In the genomic region with DNA sequence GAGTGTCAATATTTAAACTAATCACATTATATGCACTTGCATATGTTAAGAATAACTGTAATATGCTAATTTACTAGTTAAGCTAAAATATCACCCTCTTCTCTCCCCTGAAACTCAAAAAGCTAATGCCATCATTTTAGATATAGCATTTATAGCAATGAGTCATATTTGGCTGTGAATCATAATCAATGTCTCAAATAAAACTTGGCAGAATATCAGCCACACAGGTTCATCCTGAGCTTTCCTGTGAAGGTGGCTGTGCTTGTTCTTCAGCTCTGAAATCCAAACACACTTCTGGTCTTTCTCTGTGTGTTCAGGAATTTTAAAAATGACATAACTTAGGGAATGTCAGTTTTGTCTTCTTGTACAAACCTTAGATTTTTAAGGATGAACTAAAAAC, we compare ENCODE assay signal across 3 cellular contexts.
TF ChIP-seq lines count a peak whose summit lies in the region.

No MANE protein-coding gene starts in this region.

TF ChIP-seq in liver, 16 proteins besides CTCF, POLR2A, EP300 and RAD21:
- TF ChIP-seq HNF4G (IDR thresholded peaks at IDR 0.05) (no peak), JUND (IDR thresholded peaks at IDR 0.05) (peak; percentile 26 to 84)

TF ChIP-seq in HepG2, 621 proteins besides CTCF, POLR2A, EP300 and RAD21:
- no peak for TF ChIP-seq ZXDC (CRISPR knock-in tag; IDR thresholded peaks at IDR 0.05)
- TF ChIP-seq, protein P1, sequence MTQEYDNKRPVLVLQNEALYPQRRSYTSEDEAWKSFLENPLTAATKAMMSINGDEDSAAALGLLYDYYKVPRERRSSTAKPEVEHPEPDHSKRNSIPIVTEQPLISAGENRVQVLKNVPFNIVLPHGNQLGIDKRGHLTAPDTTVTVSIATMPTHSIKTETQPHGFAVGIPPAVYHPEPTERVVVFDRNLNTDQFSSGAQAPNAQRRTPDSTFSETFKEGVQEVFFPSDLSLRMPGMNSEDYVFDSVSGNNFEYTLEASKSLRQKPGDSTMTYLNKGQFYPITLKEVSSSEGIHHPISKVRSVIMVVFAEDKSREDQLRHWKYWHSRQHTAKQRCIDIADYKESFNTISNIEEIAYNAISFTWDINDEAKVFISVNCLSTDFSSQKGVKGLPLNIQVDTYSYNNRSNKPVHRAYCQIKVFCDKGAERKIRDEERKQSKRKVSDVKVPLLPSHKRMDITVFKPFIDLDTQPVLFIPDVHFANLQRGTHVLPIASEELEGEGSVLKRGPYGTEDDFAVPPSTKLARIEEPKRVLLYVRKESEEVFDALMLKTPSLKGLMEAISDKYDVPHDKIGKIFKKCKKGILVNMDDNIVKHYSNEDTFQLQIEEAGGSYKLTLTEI (CRISPR knock-in tag; conservative IDR thresholded peaks at IDR 0.05), result no peak
- no peak for TF ChIP-seq U2AF2 (IDR thresholded peaks at IDR 0.05; ENCODE audit: low read depth, low read length)
- TF ChIP-seq MEIS1 (CRISPR knock-in tag; IDR thresholded peaks at IDR 0.05; ENCODE audit: borderline replicate concordance), result no peak
- no peak for TF ChIP-seq ZNF773 (CRISPR knock-in tag; IDR thresholded peaks at IDR 0.05; ENCODE audit: borderline replicate concordance)
- TF ChIP-seq, protein P2, sequence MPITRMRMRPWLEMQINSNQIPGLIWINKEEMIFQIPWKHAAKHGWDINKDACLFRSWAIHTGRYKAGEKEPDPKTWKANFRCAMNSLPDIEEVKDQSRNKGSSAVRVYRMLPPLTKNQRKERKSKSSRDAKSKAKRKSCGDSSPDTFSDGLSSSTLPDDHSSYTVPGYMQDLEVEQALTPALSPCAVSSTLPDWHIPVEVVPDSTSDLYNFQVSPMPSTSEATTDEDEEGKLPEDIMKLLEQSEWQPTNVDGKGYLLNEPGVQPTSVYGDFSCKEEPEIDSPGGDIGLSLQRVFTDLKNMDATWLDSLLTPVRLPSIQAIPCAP (CRISPR knock-in tag; IDR thresholded peaks at IDR 0.05; ENCODE audit: low read depth), result no peak
- TF ChIP-seq BCL6 (CRISPR knock-in tag; IDR thresholded peaks at IDR 0.05), result no peak
- TF ChIP-seq KDM3A (CRISPR knock-in tag; IDR thresholded peaks at IDR 0.05; ENCODE audit: low read depth), result no peak
- TF ChIP-seq TARDBP (CRISPR knock-in tag; IDR thresholded peaks at IDR 0.05), result no peak

TF ChIP-seq in SK-N-SH, 30 proteins besides CTCF, POLR2A, EP300 and RAD21:
- TF ChIP-seq, protein P3, sequence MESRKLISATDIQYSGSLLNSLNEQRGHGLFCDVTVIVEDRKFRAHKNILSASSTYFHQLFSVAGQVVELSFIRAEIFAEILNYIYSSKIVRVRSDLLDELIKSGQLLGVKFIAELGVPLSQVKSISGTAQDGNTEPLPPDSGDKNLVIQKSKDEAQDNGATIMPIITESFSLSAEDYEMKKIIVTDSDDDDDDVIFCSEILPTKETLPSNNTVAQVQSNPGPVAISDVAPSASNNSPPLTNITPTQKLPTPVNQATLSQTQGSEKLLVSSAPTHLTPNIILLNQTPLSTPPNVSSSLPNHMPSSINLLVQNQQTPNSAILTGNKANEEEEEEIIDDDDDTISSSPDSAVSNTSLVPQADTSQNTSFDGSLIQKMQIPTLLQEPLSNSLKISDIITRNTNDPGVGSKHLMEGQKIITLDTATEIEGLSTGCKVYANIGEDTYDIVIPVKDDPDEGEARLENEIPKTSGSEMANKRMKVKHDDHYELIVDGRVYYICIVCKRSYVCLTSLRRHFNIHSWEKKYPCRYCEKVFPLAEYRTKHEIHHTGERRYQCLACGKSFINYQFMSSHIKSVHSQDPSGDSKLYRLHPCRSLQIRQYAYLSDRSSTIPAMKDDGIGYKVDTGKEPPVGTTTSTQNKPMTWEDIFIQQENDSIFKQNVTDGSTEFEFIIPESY (IDR thresholded peaks at IDR 0.05; ENCODE audit: borderline replicate concordance, low read depth), result no peak
- TF ChIP-seq REST (IDR thresholded peaks at IDR 0.05; ENCODE audit: low read depth, low read length) (no peak), EZH2phosphoT487 (IDR thresholded peaks at IDR 0.05; ENCODE audit: borderline replicate concordance, low read depth) (no peak), SIN3A (IDR thresholded peaks at IDR 0.05; ENCODE audit: borderline replicate concordance, low read depth, low read length) (no peak), MEF2A (IDR thresholded peaks at IDR 0.05; ENCODE audit: borderline replicate concordance, low read depth) (no peak), IRF3 (IDR thresholded peaks at IDR 0.05; ENCODE audit: low read depth, low read length) (no peak), JUND (IDR thresholded peaks at IDR 0.05) (peak; percentile 41; the same call in 1 of the 2 replicates), NRF1 (IDR thresholded peaks at IDR 0.05; ENCODE audit: low read depth, low read length) (no peak), GATA2 (CRISPR knock-in tag; IDR thresholded peaks at IDR 0.05) (no peak), GABPA (IDR thresholded peaks at IDR 0.05; ENCODE audit: low read depth) (no peak), TCF12 (IDR thresholded peaks at IDR 0.05) (0 out of 2 replicates have a peak, but pooled peaks have one; percentile 15), YY1 (IDR thresholded peaks at IDR 0.05; ENCODE audit: low read depth) (no peak), NFIC (IDR thresholded peaks at IDR 0.05; ENCODE audit: borderline replicate concordance) (peak; percentile 38; the same call in 1 of the 2 replicates), FOSL2 (IDR thresholded peaks at IDR 0.05; ENCODE audit: borderline replicate concordance, low read depth) (peak; percentile 51; the same call in 1 of the 2 replicates), MAX (IDR thresholded peaks at IDR 0.05; ENCODE audit: low read depth) (no peak), RFX5 (IDR thresholded peaks at IDR 0.05; ENCODE audit: low read length) (no peak), FOXJ3 (CRISPR knock-in tag; IDR thresholded peaks at IDR 0.05) (no peak), FOXM1 (IDR thresholded peaks at IDR 0.05; ENCODE audit: low read depth) (no peak), TAF1 (IDR thresholded peaks at IDR 0.05; ENCODE audit: borderline replicate concordance, low read depth, low read length) (no peak), SMC3 (IDR thresholded peaks at IDR 0.05; ENCODE audit: low read depth, low read length) (no peak), MXI1 (IDR thresholded peaks at IDR 0.05; ENCODE audit: low read depth, low read length) (no peak), RCOR1 (IDR thresholded peaks at IDR 0.05; ENCODE audit: low read length) (no peak), ELF1 (IDR thresholded peaks at IDR 0.05) (no peak), TEAD4 (IDR thresholded peaks at IDR 0.05; ENCODE audit: borderline replicate concordance, insufficient read depth) (no peak), RXRA (IDR thresholded peaks at IDR 0.05; ENCODE audit: borderline replicate concordance, low read depth) (no peak), CHD2 (IDR thresholded peaks at IDR 0.05; ENCODE audit: low read length, partially characterized antibody) (no peak), POLR2AphosphoS5 (IDR thresholded peaks at IDR 0.05; ENCODE audit: low read depth, low read length) (no peak)
- TF ChIP-seq, protein P4, sequence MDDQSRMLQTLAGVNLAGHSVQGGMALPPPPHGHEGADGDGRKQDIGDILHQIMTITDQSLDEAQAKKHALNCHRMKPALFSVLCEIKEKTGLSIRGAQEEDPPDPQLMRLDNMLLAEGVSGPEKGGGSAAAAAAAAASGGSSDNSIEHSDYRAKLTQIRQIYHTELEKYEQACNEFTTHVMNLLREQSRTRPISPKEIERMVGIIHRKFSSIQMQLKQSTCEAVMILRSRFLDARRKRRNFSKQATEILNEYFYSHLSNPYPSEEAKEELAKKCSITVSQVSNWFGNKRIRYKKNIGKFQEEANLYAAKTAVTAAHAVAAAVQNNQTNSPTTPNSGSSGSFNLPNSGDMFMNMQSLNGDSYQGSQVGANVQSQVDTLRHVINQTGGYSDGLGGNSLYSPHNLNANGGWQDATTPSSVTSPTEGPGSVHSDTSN (IDR thresholded peaks at IDR 0.05), result peak; percentile 21; the same call in 1 of the 2 replicates
- TF ChIP-seq, protein P5, sequence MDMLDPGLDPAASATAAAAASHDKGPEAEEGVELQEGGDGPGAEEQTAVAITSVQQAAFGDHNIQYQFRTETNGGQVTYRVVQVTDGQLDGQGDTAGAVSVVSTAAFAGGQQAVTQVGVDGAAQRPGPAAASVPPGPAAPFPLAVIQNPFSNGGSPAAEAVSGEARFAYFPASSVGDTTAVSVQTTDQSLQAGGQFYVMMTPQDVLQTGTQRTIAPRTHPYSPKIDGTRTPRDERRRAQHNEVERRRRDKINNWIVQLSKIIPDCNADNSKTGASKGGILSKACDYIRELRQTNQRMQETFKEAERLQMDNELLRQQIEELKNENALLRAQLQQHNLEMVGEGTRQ (IDR thresholded peaks at IDR 0.05; ENCODE audit: borderline replicate concordance, low read depth, low read length), result no peak
- TF ChIP-seq, protein P6, sequence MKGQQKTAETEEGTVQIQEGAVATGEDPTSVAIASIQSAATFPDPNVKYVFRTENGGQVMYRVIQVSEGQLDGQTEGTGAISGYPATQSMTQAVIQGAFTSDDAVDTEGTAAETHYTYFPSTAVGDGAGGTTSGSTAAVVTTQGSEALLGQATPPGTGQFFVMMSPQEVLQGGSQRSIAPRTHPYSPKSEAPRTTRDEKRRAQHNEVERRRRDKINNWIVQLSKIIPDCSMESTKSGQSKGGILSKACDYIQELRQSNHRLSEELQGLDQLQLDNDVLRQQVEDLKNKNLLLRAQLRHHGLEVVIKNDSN (IDR thresholded peaks at IDR 0.05; ENCODE audit: borderline replicate concordance, low read depth), result no peak
